ENCODE assay signal across 8 cellular contexts in the genomic region with DNA sequence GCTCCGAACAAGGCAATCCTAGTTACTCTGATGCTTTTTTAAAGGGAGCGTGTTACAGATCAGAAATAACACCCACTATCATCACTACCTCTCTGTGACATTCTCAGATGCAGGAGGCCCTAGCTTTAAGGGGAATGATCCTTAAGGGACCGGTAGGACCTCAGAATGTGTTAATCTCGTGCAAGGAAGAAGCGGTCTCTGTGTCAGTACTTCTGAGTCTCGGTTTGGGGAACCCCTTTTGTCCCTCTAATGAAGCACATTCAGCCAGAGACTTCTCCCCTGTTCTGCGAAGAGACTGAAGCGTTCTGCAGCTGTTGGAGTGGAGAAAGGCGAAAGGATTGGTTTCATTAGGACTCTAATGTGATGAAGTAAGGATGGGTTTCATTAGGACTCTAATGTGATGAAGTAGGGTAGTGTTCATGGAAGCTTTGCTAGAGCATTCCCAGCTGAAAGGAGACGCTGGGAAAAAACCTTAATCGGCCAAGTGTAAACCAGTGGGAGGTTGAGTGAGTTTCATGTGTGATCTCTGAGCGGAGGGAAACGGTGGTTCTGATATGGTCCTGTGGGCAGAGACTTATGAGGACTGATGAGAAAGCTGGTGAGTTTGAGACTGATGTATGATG. TPM values are rescaled to one million over a fixed set of nuclear protein-coding genes. Genes with fewer than 3 reads are reported as not detected.
DNase-seq lines count a peak whose midpoint lies in the region; ATAC-seq, FAIRE-seq and TF ChIP-seq lines count a peak whose summit lies in the region.

No MANE protein-coding gene starts in this region.

- peak; percentile 23 for FAIRE-seq in bronchial epithelial cell (lab: Jason Lieb, UNC)

- 14% methylated on average over 10 to 11 of the region's 13 CpGs for WGBS in gastroesophageal sphincter (ENCODE audit: low coverage in 1 of 2), 2 donors

- no peak overlapping the region for H3K4me3 ChIP-seq in bronchial epithelial cell (ENCODE audit: low read depth, low read length)
- peak overlapping the region in 1 of 2 donors; percentile 72 for H3K4me3 ChIP-seq in gastroesophageal sphincter

- H3K36me3 ChIP-seq in bronchial epithelial cell (ENCODE audit: control insufficient read depth, insufficient read depth, low read length) (no peaks in the 10 kb centered on the region), gastroesophageal sphincter (no peaks in the 10 kb centered on the region)

- no peaks in the 10 kb centered on the region for H3K36me3 Mint-ChIP-seq in activated naive CD4-positive, alpha-beta T cell treated with anti-CD3 and anti-CD28 coated beads, Interleukin-2, amount 50 U/mL, for 24 hours
- no peaks in the 10 kb centered on the region for H3K36me3 Mint-ChIP-seq in osteocyte (ENCODE audit: unreplicated experiment)

- H3K9me3 Mint-ChIP-seq in activated naive CD4-positive, alpha-beta T cell treated with anti-CD3 and anti-CD28 coated beads, Interleukin-2, amount 50 U/mL, for 24 hours: no peaks in the 10 kb centered on the region
- H3K9me3 Mint-ChIP-seq in osteocyte (ENCODE audit: unreplicated experiment): no peaks in the 10 kb centered on the region

- no peak for TF ChIP-seq POLR2A in gastroesophageal sphincter (IDR thresholded peaks at IDR 0.05)

- ATAC-seq in HG03095 (IDR thresholded peaks at IDR 0.05; ENCODE audit: unreplicated experiment) (peak; percentile 28), gastroesophageal sphincter (no peak)

- H3K27me3 ChIP-seq in bronchial epithelial cell (ENCODE audit: control insufficient read depth, insufficient read depth, low read length) (peaks cover 22% of the 10 kb centered on the region), gastroesophageal sphincter (peaks cover 61% of the 10 kb centered on the region)

- H3K9me3 ChIP-seq in gastroesophageal sphincter: no peaks in the 10 kb centered on the region

- no peak overlapping the region for H3K27ac Mint-ChIP-seq in activated naive CD4-positive, alpha-beta T cell treated with anti-CD3 and anti-CD28 coated beads, Interleukin-2, amount 50 U/mL, for 24 hours
- H3K27ac Mint-ChIP-seq in osteocyte (ENCODE audit: unreplicated experiment): no peak overlapping the region

- no peak for TF ChIP-seq CTCF in bronchial epithelial cell (IDR thresholded peaks at IDR 0.05; ENCODE audit: insufficient read depth, low read length, severe bottlenecking)
- TF ChIP-seq CTCF in osteocyte (IDR thresholded peaks at IDR 0.05): no peak
- TF ChIP-seq CTCF in gastroesophageal sphincter (IDR thresholded peaks at IDR 0.05): no peak

- H3K4me1 ChIP-seq in gastroesophageal sphincter: peaks cover 2 to 29% (median 10%) of the 10 kb centered on the region in 3 donors

- peaks cover 17% of the 10 kb centered on the region for H3K4me1 Mint-ChIP-seq in activated naive CD4-positive, alpha-beta T cell treated with anti-CD3 and anti-CD28 coated beads, Interleukin-2, amount 50 U/mL, for 24 hours
- peaks cover 10% of the 10 kb centered on the region for H3K4me1 Mint-ChIP-seq in osteocyte (ENCODE audit: unreplicated experiment)

- DNase-seq in activated naive CD4-positive, alpha-beta T cell (lab: John Stamatoyannopoulos, UW): no peak
- no peak for DNase-seq in bronchial epithelial cell (ENCODE audit: low read depth)
- no peak for DNase-seq in osteocyte (ENCODE audit: extremely low spot score, unreplicated experiment)
- DNase-seq in amniotic stem cell (lab: John Stamatoyannopoulos, UW): no peak
- DNase-seq in GM19240 (ENCODE audit: insufficient read length, low spot score): no peak

- H3K27me3 Mint-ChIP-seq in activated naive CD4-positive, alpha-beta T cell treated with anti-CD3 and anti-CD28 coated beads, Interleukin-2, amount 50 U/mL, for 24 hours: peaks cover 48% of the 10 kb centered on the region
- H3K27me3 Mint-ChIP-seq in osteocyte (ENCODE audit: unreplicated experiment): peaks cover 69% of the 10 kb centered on the region

- no peak for TF ChIP-seq EP300 in gastroesophageal sphincter (IDR thresholded peaks at IDR 0.05)

- H3K4me3 Mint-ChIP-seq in activated naive CD4-positive, alpha-beta T cell treated with anti-CD3 and anti-CD28 coated beads, Interleukin-2, amount 50 U/mL, for 24 hours: peak overlapping the region; percentile 87
- peak overlapping the region; percentile 79 for H3K4me3 Mint-ChIP-seq in osteocyte (ENCODE audit: unreplicated experiment)

- H3K27ac ChIP-seq in gastroesophageal sphincter: no peak overlapping the region

RNA-seq across cellular contexts. Expression of a gene that starts 1.6 kb away (rescaled TPM):
- total RNA-seq in bronchial epithelial cell (2.9 and 5.9 TPM in 2 replicates), osteocyte (not detected in 2 replicates), gastroesophageal sphincter (1 to 10 TPM in 3 of 4 donors, under 1 TPM in 1; 0.67 to 5.1 (median 1.2) TPM)
